ENCODE assay signal across 1 cellular context in genomic region chr18:37564796-37565137, GRCh38.
A peak's percentile ranks its signal among the peaks of the same experiment; 100 is the strongest.
TF ChIP-seq lines count a peak whose summit lies in the region.

No MANE protein-coding gene starts in this region.

TF ChIP-seq in GM12878, 131 proteins besides CTCF, POLR2A, EP300 and RAD21 (continued from another document):
- TF ChIP-seq, protein P1, sequence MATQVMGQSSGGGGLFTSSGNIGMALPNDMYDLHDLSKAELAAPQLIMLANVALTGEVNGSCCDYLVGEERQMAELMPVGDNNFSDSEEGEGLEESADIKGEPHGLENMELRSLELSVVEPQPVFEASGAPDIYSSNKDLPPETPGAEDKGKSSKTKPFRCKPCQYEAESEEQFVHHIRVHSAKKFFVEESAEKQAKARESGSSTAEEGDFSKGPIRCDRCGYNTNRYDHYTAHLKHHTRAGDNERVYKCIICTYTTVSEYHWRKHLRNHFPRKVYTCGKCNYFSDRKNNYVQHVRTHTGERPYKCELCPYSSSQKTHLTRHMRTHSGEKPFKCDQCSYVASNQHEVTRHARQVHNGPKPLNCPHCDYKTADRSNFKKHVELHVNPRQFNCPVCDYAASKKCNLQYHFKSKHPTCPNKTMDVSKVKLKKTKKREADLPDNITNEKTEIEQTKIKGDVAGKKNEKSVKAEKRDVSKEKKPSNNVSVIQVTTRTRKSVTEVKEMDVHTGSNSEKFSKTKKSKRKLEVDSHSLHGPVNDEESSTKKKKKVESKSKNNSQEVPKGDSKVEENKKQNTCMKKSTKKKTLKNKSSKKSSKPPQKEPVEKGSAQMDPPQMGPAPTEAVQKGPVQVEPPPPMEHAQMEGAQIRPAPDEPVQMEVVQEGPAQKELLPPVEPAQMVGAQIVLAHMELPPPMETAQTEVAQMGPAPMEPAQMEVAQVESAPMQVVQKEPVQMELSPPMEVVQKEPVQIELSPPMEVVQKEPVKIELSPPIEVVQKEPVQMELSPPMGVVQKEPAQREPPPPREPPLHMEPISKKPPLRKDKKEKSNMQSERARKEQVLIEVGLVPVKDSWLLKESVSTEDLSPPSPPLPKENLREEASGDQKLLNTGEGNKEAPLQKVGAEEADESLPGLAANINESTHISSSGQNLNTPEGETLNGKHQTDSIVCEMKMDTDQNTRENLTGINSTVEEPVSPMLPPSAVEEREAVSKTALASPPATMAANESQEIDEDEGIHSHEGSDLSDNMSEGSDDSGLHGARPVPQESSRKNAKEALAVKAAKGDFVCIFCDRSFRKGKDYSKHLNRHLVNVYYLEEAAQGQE (IDR thresholded peaks at IDR 0.05; ENCODE audit: low read depth, low read length): peak; percentile 78
- TF ChIP-seq, protein P2, sequence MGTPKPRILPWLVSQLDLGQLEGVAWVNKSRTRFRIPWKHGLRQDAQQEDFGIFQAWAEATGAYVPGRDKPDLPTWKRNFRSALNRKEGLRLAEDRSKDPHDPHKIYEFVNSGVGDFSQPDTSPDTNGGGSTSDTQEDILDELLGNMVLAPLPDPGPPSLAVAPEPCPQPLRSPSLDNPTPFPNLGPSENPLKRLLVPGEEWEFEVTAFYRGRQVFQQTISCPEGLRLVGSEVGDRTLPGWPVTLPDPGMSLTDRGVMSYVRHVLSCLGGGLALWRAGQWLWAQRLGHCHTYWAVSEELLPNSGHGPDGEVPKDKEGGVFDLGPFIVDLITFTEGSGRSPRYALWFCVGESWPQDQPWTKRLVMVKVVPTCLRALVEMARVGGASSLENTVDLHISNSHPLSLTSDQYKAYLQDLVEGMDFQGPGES (IDR thresholded peaks at IDR 0.05): no peak
